ENCODE assay signal across 8 cellular contexts in the genomic region with DNA sequence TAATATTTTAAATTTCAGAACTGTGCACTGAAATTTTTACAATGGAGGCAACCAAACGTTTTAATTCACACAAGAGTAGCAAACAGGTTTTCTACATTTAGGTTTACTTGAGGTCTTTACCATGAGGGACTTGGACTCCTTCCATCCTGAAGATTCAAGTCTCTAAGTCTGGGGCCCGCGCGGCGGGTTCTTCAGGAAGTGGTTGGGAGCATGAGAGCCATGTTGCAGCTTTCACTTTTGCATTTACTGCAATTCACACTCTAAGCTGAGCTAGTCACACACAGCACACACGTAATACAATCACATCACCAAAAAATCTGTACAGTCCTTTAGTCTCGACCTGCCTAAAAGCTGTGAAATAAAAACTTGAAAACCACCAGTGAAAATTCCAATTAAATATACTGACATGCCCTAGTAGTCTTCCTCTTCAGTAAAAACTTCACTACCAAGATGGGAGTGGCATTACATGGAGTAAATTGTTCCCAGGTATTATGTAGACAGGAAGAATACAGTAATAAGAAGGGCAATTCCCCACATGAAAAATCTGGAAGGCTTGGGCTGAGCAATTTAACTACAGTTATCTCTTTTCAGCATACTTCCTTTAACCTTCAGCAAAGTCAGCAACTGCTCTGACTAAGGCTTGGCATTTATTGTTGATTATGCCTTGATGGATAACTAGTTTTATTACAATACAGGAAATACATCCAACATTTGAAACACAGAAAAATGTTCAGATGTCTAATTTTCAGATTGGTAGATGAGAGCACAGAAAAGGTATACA.
DNase-seq lines count a peak whose midpoint lies in the region; ATAC-seq and TF ChIP-seq lines count a peak whose summit lies in the region.

No MANE protein-coding gene starts in this region.

- H3K4ac ChIP-seq in IMR-90 (ENCODE audit: low read depth, low read length) = peak overlapping the region; percentile 59; the same call in 1 of the 2 replicates

- peak overlapping the region; percentile 89 for H3K27ac Mint-ChIP-seq in activated CD4-positive, alpha-beta memory T cell treated with anti-CD3 and anti-CD28 coated beads, Interleukin-2, amount 10 ng/mL, durations not matched to agents 7 days and 5 days

- ATAC-seq in GM19035 (IDR thresholded peaks at IDR 0.05; ENCODE audit: unreplicated experiment) (peak; percentile 48), IMR-90 (ENCODE audit: low read depth) (peak; percentile 16), GM21576 (IDR thresholded peaks at IDR 0.05; ENCODE audit: unreplicated experiment) (no peak)

- peak overlapping the region; percentile 80; the same call in 1 of the 2 replicates for H3K23ac ChIP-seq in IMR-90 (ENCODE audit: low read depth, low read length)

- H2AFZ ChIP-seq in IMR-90 (replicated peaks; ENCODE audit: low read length, poor library complexity) = no peak overlapping the region

- no peaks in the 10 kb centered on the region for H3K9me1 ChIP-seq in IMR-90 (ENCODE audit: insufficient read depth, low read length)

- no peak for TF ChIP-seq EP300 in sigmoid colon (IDR thresholded peaks at IDR 0.05)

- H3K4me3 ChIP-seq in IMR-90 (ENCODE audit: insufficient read depth, low read depth, low read length) (peak overlapping the region; percentile 68), esophagus squamous epithelium (peak overlapping the region in 1 of 4 donors; percentile 64), sigmoid colon (peak overlapping the region in 2 of 4 donors; percentile 41 to 44)

- peak overlapping the region; percentile 86 for H3K4me3 Mint-ChIP-seq in activated CD4-positive, alpha-beta memory T cell treated with anti-CD3 and anti-CD28 coated beads, Interleukin-2, amount 10 ng/mL, durations not matched to agents 7 days and 5 days

- no CpG with 5 or more reads among the region's 7 CpGs for WGBS in IMR-90 (ENCODE audit: extremely low coverage in 2 of 2, insufficient read length in 1 of 2), 2 experiments
- WGBS in esophagus squamous epithelium, 2 donors = 5 to 16% methylated on average over 7 of the region's 7 CpGs
- WGBS in sigmoid colon, 2 donors = 0 to 1% methylated on average over 7 of the region's 7 CpGs

- intact Hi-C loops in IMR-90 (cut with micrococcal nuclease) (loop anchor here (1.0 to 10.0 kb wide), 4 partner anchors 37 to 603 kb away; no protein-coding TSS in a partner anchor), esophagus squamous epithelium (cut with DNase I) (no loop called here), sigmoid colon (cut with DNase I) (loop anchor here (5.0 kb wide), 1 partner anchor 259 kb away; no protein-coding TSS in a partner anchor)

- no peaks in the 10 kb centered on the region for H3K79me1 ChIP-seq in IMR-90 (ENCODE audit: low read depth in 1 of 2, low read length in 2 of 2)

- H2AK5ac ChIP-seq in IMR-90 (ENCODE audit: low read depth, low read length) = no peak overlapping the region

- H3K27me3 ChIP-seq in IMR-90 (ENCODE audit: control insufficient read depth, insufficient read depth, low read length) = no peaks in the 10 kb centered on the region; the same call in 1 of the 2 replicates
- no peaks in the 10 kb centered on the region for H3K27me3 ChIP-seq in esophagus squamous epithelium
- H3K27me3 ChIP-seq in sigmoid colon = no peaks in the 10 kb centered on the region

- 0 out of 3 replicates have a peak overlapping the region, but pooled peaks have one; percentile 12 for H2BK15ac ChIP-seq in IMR-90 (ENCODE audit: low read depth, low read length)

- H3K9me3 ChIP-seq in IMR-90 (ENCODE audit: control insufficient read depth, insufficient read depth, low read length) (no peaks in the 10 kb centered on the region), esophagus squamous epithelium (no peaks in the 10 kb centered on the region), sigmoid colon (no peaks in the 10 kb centered on the region)

- CTCF ChIA-PET in IMR-90 (lab: Yijun Ruan, JAX) = no interaction called here
- CTCF ChIA-PET in activated CD4-positive, alpha-beta memory T cell treated with anti-CD3 and anti-CD28 coated beads, Interleukin-2, amount 10 ng/mL, durations not matched to agents 7 days and 5 days (lab: Charles Lee) = interaction anchor here (1.1 kb wide), 1 partner anchor 30 kb away, joined by 4 read pairs; no protein-coding TSS in a partner anchor

- peak overlapping the region; percentile 73; the same call in 1 of the 2 replicates for H2BK20ac ChIP-seq in IMR-90 (ENCODE audit: low read depth, low read length)

- H3K36me3 ChIP-seq in IMR-90 (ENCODE audit: control insufficient read depth, insufficient read depth, low read length) (no peaks in the 10 kb centered on the region; the same call in 1 of the 2 replicates), esophagus squamous epithelium (no peaks in the 10 kb centered on the region), sigmoid colon (no peaks in the 10 kb centered on the region)

- peaks cover 63% of the 10 kb centered on the region for H3K4me1 Mint-ChIP-seq in activated CD4-positive, alpha-beta memory T cell treated with anti-CD3 and anti-CD28 coated beads, Interleukin-2, amount 10 ng/mL, durations not matched to agents 7 days and 5 days

- no peak for TF ChIP-seq RAD21 in IMR-90 (IDR thresholded peaks at IDR 0.05; ENCODE audit: low read length)

- peak overlapping the region; percentile 72 for H2BK120ac ChIP-seq in IMR-90 (ENCODE audit: low read depth, low read length)

- peak overlapping the region; percentile 53 for H3K9ac ChIP-seq in IMR-90 (ENCODE audit: low read depth, low read length)

- H3K56ac ChIP-seq in IMR-90 (ENCODE audit: extremely low read depth, insufficient read depth, low read length) = peak overlapping the region; percentile 80

- H4K91ac ChIP-seq in IMR-90 (ENCODE audit: insufficient read depth, low read depth, low read length) = peak overlapping the region; percentile 83

- POLR2A ChIA-PET in IMR-90 (lab: Charles Lee; ENCODE audit: unreplicated experiment) = interaction anchor here (1.0 to 1.2 kb wide), 2 partner anchors 31 to 74 kb away, joined by 3 to 8 read pairs; no protein-coding TSS in a partner anchor
- POLR2A ChIA-PET in activated CD4-positive, alpha-beta memory T cell treated with anti-CD3 and anti-CD28 coated beads, Interleukin-2, amount 10 ng/mL, durations not matched to agents 7 days and 5 days (lab: Charles Lee) = interaction anchor here (1.0 to 7.4 kb wide), 7 partner anchors 15 to 899 kb away, joined by 3 to 167 read pairs (median 5); a partner anchor contains a TSS

- peak overlapping the region; percentile 81 for H2BK5ac ChIP-seq in IMR-90 (ENCODE audit: low read depth, low read length, poor library complexity, severe bottlenecking)

- peak overlapping the region; percentile 91 for H3K4me2 ChIP-seq in IMR-90 (ENCODE audit: low read depth, low read length)

- H2AK9ac ChIP-seq in IMR-90 (replicated peaks; ENCODE audit: low read depth, low read length, poor library complexity) = no peak overlapping the region

- dilution Hi-C loops in IMR-90 (cut with HindIII; ENCODE audit: low sequenced_read_pairs, unreplicated experiment) = no loop called here

- TF ChIP-seq CTCF in IMR-90 (conservative IDR thresholded peaks at IDR 0.05; ENCODE audit: low read depth, low read length) = no peak
- TF ChIP-seq CTCF in esophagus squamous epithelium (IDR thresholded peaks at IDR 0.05) = no peak
- no peak for TF ChIP-seq CTCF in sigmoid colon (IDR thresholded peaks at IDR 0.05)

- no peaks in the 10 kb centered on the region for H3K9me3 Mint-ChIP-seq in activated CD4-positive, alpha-beta memory T cell treated with anti-CD3 and anti-CD28 coated beads, Interleukin-2, amount 10 ng/mL, durations not matched to agents 7 days and 5 days

- peak overlapping the region; percentile 87 for H3K18ac ChIP-seq in IMR-90 (ENCODE audit: low read depth, low read length)

- TF ChIP-seq POLR2A in IMR-90 (IDR thresholded peaks at IDR 0.05; ENCODE audit: low read depth, low read length) (no peak), esophagus squamous epithelium (IDR thresholded peaks at IDR 0.05) (no peak), sigmoid colon (IDR thresholded peaks at IDR 0.05) (no peak)

- H3K4me1 ChIP-seq in IMR-90 (ENCODE audit: control insufficient read depth, insufficient read depth, low read length) = peaks cover 6% of the 10 kb centered on the region; the same call in 1 of the 2 replicates
- H3K4me1 ChIP-seq in esophagus squamous epithelium = peaks cover 0 to 84% (median 2%) of the 10 kb centered on the region in 3 donors
- H3K4me1 ChIP-seq in sigmoid colon = peaks cover 0 to 9% (median 3%) of the 10 kb centered on the region in 4 donors

- peak overlapping the region; percentile 77; the same call in 1 of the 2 replicates for H3K27ac ChIP-seq in IMR-90 (ENCODE audit: insufficient read depth, low read length)
- H3K27ac ChIP-seq in esophagus squamous epithelium = peak overlapping the region; percentile 75 to 89 (median 86)
- peak overlapping the region; percentile 66 to 76 (median 72) for H3K27ac ChIP-seq in sigmoid colon

- peak overlapping the region; percentile 84 to 85; a peak in 3 of 4 replicates for H4K8ac ChIP-seq in IMR-90 (ENCODE audit: low read depth in 2 of 2, low read length in 2 of 2)

- in situ Hi-C loops in IMR-90 (cut with MboI; ENCODE audit: low sequenced_read_pairs) = no loop called here

- peaks cover 2% of the 10 kb centered on the region; the same call in 1 of the 2 replicates for H4K20me1 ChIP-seq in IMR-90 (ENCODE audit: insufficient read depth, low read length)

- peak overlapping the region; percentile 36; the same call in 1 of the 2 replicates for H3K14ac ChIP-seq in IMR-90 (replicated peaks; ENCODE audit: low read depth, low read length)

- peak overlapping the region; percentile 70; the same call in 1 of the 2 replicates for H4K5ac ChIP-seq in IMR-90 (ENCODE audit: low read depth, low read length)

- BruUV-seq in IMR-90 (replicated peaks; lab: Mats Ljungman, UMichigan) = no TSS peak

- H3K36me3 Mint-ChIP-seq in activated CD4-positive, alpha-beta memory T cell treated with anti-CD3 and anti-CD28 coated beads, Interleukin-2, amount 10 ng/mL, durations not matched to agents 7 days and 5 days (ENCODE audit: low read depth) = peaks cover 40% of the 10 kb centered on the region

- DNase-seq in IMR-90 = peak; percentile 80
- DNase-seq in activated CD4-positive, alpha-beta memory T cell treated with anti-CD3 and anti-CD28 coated beads, Interleukin-2, amount 10 ng/mL, durations not matched to agents 7 days and 5 days = peak; percentile 69
- DNase-seq in esophagus squamous epithelium (lab: John Stamatoyannopoulos, UW) = no peak
- DNase-seq in sigmoid colon = no peak
- no peak for DNase-seq in GM19240 (ENCODE audit: insufficient read length, low spot score)
- DNase-seq in iPS-NIHi7 (ENCODE audit: extremely low spot score) = no peak

- no peaks in the 10 kb centered on the region for H3K27me3 Mint-ChIP-seq in activated CD4-positive, alpha-beta memory T cell treated with anti-CD3 and anti-CD28 coated beads, Interleukin-2, amount 10 ng/mL, durations not matched to agents 7 days and 5 days

TF ChIP-seq in IMR-90, 13 proteins besides CTCF, POLR2A, EP300 and RAD21 (continues in another document):
- peak; percentile 38; the same call in 1 of the 2 replicates for TF ChIP-seq MAFK (IDR thresholded peaks at IDR 0.05; ENCODE audit: low read depth, low read length)

Comparison
In these comparisons a context has a peak if more than half of its experiments do, and no peak if none do; other contexts are left out.
1. DNase-seq: peak in IMR-90 (single experiment) and activated CD4-positive, alpha-beta memory T cell treated with anti-CD3 and anti-CD28 coated beads, Interleukin-2, amount 10 ng/mL, durations not matched to agents 7 days and 5 days (single experiment); none in esophagus squamous epithelium (single experiment), sigmoid colon (single experiment), GM19240 (single experiment) and iPS-NIHi7 (single experiment).
2. Peak in every context shown above with its lines, with median percentiles within 50 percentile points of each other: H3K27ac ChIP-seq.